Comparison of ENCODE assay signal across 8 cellular contexts in the genomic region with DNA sequence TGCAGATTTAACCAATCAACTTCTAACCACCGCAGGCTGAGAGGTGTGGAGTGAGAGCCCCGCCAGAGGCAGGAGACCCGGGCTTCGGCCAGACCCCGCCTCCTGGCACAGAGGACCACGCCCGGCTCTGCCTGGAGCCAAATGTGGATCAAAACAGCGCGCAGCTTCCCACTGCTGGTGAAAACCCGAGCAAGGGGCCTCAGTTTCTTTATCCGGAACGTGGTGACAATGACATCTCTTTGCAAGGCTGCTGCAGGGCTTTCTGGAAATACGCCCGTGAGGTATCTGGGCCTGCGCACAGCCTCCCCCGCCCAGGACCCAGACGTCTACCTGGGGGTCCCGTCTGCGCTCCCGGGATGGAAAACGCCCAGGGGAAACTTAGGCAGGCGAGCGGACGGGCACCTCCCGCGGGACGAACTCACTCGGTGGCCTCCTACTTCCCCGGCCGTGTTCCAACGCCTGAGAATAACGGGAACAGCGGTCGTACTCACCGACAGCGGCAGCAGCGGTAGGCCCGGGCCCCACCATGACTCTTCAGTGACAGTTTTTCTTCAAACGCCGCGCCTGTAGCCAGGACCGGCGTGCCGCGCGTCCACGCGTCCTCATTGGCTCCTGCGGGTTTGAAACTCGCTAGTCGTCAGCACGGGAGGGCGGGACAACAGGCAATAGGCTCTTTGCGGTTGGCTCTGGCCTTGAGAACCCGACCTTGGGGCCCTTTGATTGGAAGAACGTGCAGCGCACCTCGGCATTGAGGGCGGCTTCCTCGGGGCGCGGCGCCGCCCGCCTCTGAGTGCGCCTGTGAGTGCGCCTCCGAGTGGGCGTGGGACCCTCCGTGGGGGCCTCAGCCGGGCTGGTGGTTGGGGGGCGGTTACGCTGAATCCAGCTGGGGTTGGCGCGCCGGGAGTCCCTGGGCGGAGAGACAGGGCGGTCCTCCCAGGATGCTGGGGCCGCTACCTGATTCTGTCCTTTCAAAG. TPM values are rescaled to one million over a fixed set of nuclear protein-coding genes. Genes with fewer than 3 reads are reported as not detected.
DNase-seq lines count a peak whose midpoint lies in the region; ATAC-seq and TF ChIP-seq lines count a peak whose summit lies in the region.

CKAP2L (minus strand) TSS at position 539 of the 974 bp plus-strand sequence; CDS start at position 528, 11 bp downstream.

- intact Hi-C loops in activated T-helper 1 cell treated with anti-CD3 and anti-CD28 coated beads, Interleukin-12 subunit alpha, Interleukin-12 subunit beta, Interleukin-2, Interleukin-4 antibody, amounts not matched to agents 30 ng/mL and 10 ng/mL and 1 ng/mL, durations not matched to agents 14 hours and 24 hours and 36 hours (cut with micrococcal nuclease) = loop anchor here (1.0 to 10.0 kb wide), 9 partner anchors 15 to 510 kb away; partner anchors contain the start of genes CHCHD5, PSD4, SLC20A1 and TTL
- intact Hi-C loops in naive thymus-derived CD4-positive, alpha-beta T cell (cut with micrococcal nuclease) = loop anchor here (1.0 to 10.0 kb wide), 9 partner anchors 15 to 1642 kb away; partner anchors contain the start of genes BCL2L11 (in 1 of the 2), CHCHD5 (in 1 of the 2), POLR1B (in 1 of the 2) and PSD4 (in 1 of the 2)

- H3K4me3 Mint-ChIP-seq in activated T-helper 1 cell treated with anti-CD3 and anti-CD28 coated beads, Interleukin-12 subunit alpha, Interleukin-12 subunit beta, Interleukin-2, Interleukin-4 antibody, amounts not matched to agents 30 ng/mL and 10 ng/mL and 1 ng/mL, durations not matched to agents 14 hours and 24 hours and 36 hours = peak within 1 kb of the TSS; percentile 95
- H3K4me3 Mint-ChIP-seq in naive thymus-derived CD4-positive, alpha-beta T cell = peak within 1 kb of the TSS; percentile 90 to 97 (median 92)
- H3K4me3 Mint-ChIP-seq in stimulated activated memory B cell treated with anti-CD40 and anti-IgM and Interleukin-4, amounts not matched to agents 10 μg/mL and 1 μg/mL and 100 μg/mL, for 72 hours = peak within 1 kb of the TSS; percentile 96

- H3K9ac ChIP-seq in fibroblast of lung (ENCODE audit: insufficient read depth, low read length) = peak within 1 kb of the TSS; percentile 71

- peak; percentile 99 for ATAC-seq in naive thymus-derived CD4-positive, alpha-beta T cell
- peak; percentile 99 for ATAC-seq in stimulated activated memory B cell treated with anti-CD40 and anti-IgM and Interleukin-4, amounts not matched to agents 10 μg/mL and 1 μg/mL and 100 μg/mL, for 72 hours

- H3K9me3 ChIP-seq in fibroblast of lung (ENCODE audit: control insufficient read depth, insufficient read depth, low read depth, low read length) = no peaks in the 10 kb centered on the region
- no peaks in the 10 kb centered on the region for H3K9me3 ChIP-seq in naive thymus-derived CD4-positive, alpha-beta T cell (ENCODE audit: control insufficient read depth in 2 of 3, low read length in 3 of 3)

- no peaks in the 10 kb centered on the region for H3K36me3 ChIP-seq in fibroblast of lung (ENCODE audit: control insufficient read depth, insufficient read depth, low read length)
- no peaks in the 10 kb centered on the region for H3K36me3 ChIP-seq in naive thymus-derived CD4-positive, alpha-beta T cell (ENCODE audit: control insufficient read depth in 2 of 3, insufficient read depth in 3 of 3, low read length in 3 of 3)

- H3K4me2 ChIP-seq in fibroblast of lung (ENCODE audit: extremely low read depth, insufficient read depth, low read length) = peak within 1 kb of the TSS; percentile 97

- peak within 1 kb of the TSS; percentile 93 for H3K27ac Mint-ChIP-seq in activated T-helper 1 cell treated with anti-CD3 and anti-CD28 coated beads, Interleukin-12 subunit alpha, Interleukin-12 subunit beta, Interleukin-2, Interleukin-4 antibody, amounts not matched to agents 30 ng/mL and 10 ng/mL and 1 ng/mL, durations not matched to agents 14 hours and 24 hours and 36 hours
- peak within 1 kb of the TSS; percentile 29 to 95 (median 71) for H3K27ac Mint-ChIP-seq in naive thymus-derived CD4-positive, alpha-beta T cell
- peak within 1 kb of the TSS; percentile 86 for H3K27ac Mint-ChIP-seq in stimulated activated memory B cell treated with anti-CD40 and anti-IgM and Interleukin-4, amounts not matched to agents 10 μg/mL and 1 μg/mL and 100 μg/mL, for 72 hours

- peaks cover 24% of the 10 kb centered on the region for H3K36me3 Mint-ChIP-seq in activated T-helper 1 cell treated with anti-CD3 and anti-CD28 coated beads, Interleukin-12 subunit alpha, Interleukin-12 subunit beta, Interleukin-2, Interleukin-4 antibody, amounts not matched to agents 30 ng/mL and 10 ng/mL and 1 ng/mL, durations not matched to agents 14 hours and 24 hours and 36 hours (ENCODE audit: low read depth)
- peaks cover 0 to 24% (median 0%) of the 10 kb centered on the region in 5 donors for H3K36me3 Mint-ChIP-seq in naive thymus-derived CD4-positive, alpha-beta T cell
- no peaks in the 10 kb centered on the region for H3K36me3 Mint-ChIP-seq in stimulated activated memory B cell treated with anti-CD40 and anti-IgM and Interleukin-4, amounts not matched to agents 10 μg/mL and 1 μg/mL and 100 μg/mL, for 72 hours

- H3K27me3 Mint-ChIP-seq in activated T-helper 1 cell treated with anti-CD3 and anti-CD28 coated beads, Interleukin-12 subunit alpha, Interleukin-12 subunit beta, Interleukin-2, Interleukin-4 antibody, amounts not matched to agents 30 ng/mL and 10 ng/mL and 1 ng/mL, durations not matched to agents 14 hours and 24 hours and 36 hours (ENCODE audit: insufficient read depth) = no peaks in the 10 kb centered on the region
- no peaks in the 10 kb centered on the region for H3K27me3 Mint-ChIP-seq in naive thymus-derived CD4-positive, alpha-beta T cell
- H3K27me3 Mint-ChIP-seq in stimulated activated memory B cell treated with anti-CD40 and anti-IgM and Interleukin-4, amounts not matched to agents 10 μg/mL and 1 μg/mL and 100 μg/mL, for 72 hours = no peaks in the 10 kb centered on the region

- H3K9me3 Mint-ChIP-seq in activated T-helper 1 cell treated with anti-CD3 and anti-CD28 coated beads, Interleukin-12 subunit alpha, Interleukin-12 subunit beta, Interleukin-2, Interleukin-4 antibody, amounts not matched to agents 30 ng/mL and 10 ng/mL and 1 ng/mL, durations not matched to agents 14 hours and 24 hours and 36 hours = peaks cover 14% of the 10 kb centered on the region
- peaks cover 0 to 10% (median 0%) of the 10 kb centered on the region in 11 donors for H3K9me3 Mint-ChIP-seq in naive thymus-derived CD4-positive, alpha-beta T cell
- no peaks in the 10 kb centered on the region for H3K9me3 Mint-ChIP-seq in stimulated activated memory B cell treated with anti-CD40 and anti-IgM and Interleukin-4, amounts not matched to agents 10 μg/mL and 1 μg/mL and 100 μg/mL, for 72 hours

- peak within 1 kb of the TSS; percentile 73 for H3K4me3 ChIP-seq in LNCaP clone FGC (ENCODE audit: low read depth, low read length)
- peak within 1 kb of the TSS; percentile 78 to 93 (median 85) for H3K4me3 ChIP-seq in fibroblast of lung (replicated peaks in 1 of 4; ENCODE audit: control extremely low read depth in 1 of 4, insufficient read depth in 1 of 4, low read depth in 3 of 4, low read length in 4 of 4)
- peak within 1 kb of the TSS; percentile 82 for H3K4me3 ChIP-seq in naive thymus-derived CD4-positive, alpha-beta T cell (ENCODE audit: low read length)

- H2AFZ ChIP-seq in fibroblast of lung (ENCODE audit: low read length) = peak within 1 kb of the TSS; percentile 75

- H3K4me1 Mint-ChIP-seq in activated T-helper 1 cell treated with anti-CD3 and anti-CD28 coated beads, Interleukin-12 subunit alpha, Interleukin-12 subunit beta, Interleukin-2, Interleukin-4 antibody, amounts not matched to agents 30 ng/mL and 10 ng/mL and 1 ng/mL, durations not matched to agents 14 hours and 24 hours and 36 hours (ENCODE audit: low read depth) = peaks cover 50% of the 10 kb centered on the region
- H3K4me1 Mint-ChIP-seq in naive thymus-derived CD4-positive, alpha-beta T cell = peaks cover 15 to 61% (median 30%) of the 10 kb centered on the region in 7 donors
- peaks cover 28% of the 10 kb centered on the region for H3K4me1 Mint-ChIP-seq in stimulated activated memory B cell treated with anti-CD40 and anti-IgM and Interleukin-4, amounts not matched to agents 10 μg/mL and 1 μg/mL and 100 μg/mL, for 72 hours

- H4K20me1 ChIP-seq in fibroblast of lung (ENCODE audit: control insufficient read depth, extremely low read depth, insufficient read depth, low read length) = no peaks in the 10 kb centered on the region

- CTCF ChIA-PET in naive thymus-derived CD4-positive, alpha-beta T cell (lab: Charles Lee) = no interaction called here

- DNase-seq in Daoy (ENCODE audit: low read depth) (peak; percentile 99), H4 (ENCODE audit: low spot score) (peak; percentile 98), LNCaP clone FGC (ENCODE audit: low read depth) (peak; percentile 89), RPMI8226 (peak; percentile 97), fibroblast of lung (ENCODE audit: low read depth in 2 of 2) (peak; percentile 97 to 99)
- DNase-seq in activated T-helper 1 cell treated with anti-CD3 and anti-CD28 coated beads, Interleukin-12 subunit alpha, Interleukin-12 subunit beta, Interleukin-2, Interleukin-4 antibody, amounts not matched to agents 30 ng/mL and 10 ng/mL and 1 ng/mL, durations not matched to agents 14 hours and 24 hours and 36 hours (ENCODE audit: low spot score) = peak; percentile 95
- peak; percentile 85 to 97 (median 94) for DNase-seq in naive thymus-derived CD4-positive, alpha-beta T cell

- no peaks in the 10 kb centered on the region for H3K27me3 ChIP-seq in fibroblast of lung (ENCODE audit: control insufficient read depth, insufficient read depth, low read length)
- no peaks in the 10 kb centered on the region for H3K27me3 ChIP-seq in naive thymus-derived CD4-positive, alpha-beta T cell (ENCODE audit: control insufficient read depth in 2 of 2, insufficient read depth in 2 of 2, low read length in 2 of 2)

- POLR2A ChIA-PET in naive thymus-derived CD4-positive, alpha-beta T cell (lab: Charles Lee) = interaction anchor here (1.0 kb wide), 1 partner anchor 205 kb away, joined by 3 read pairs; no protein-coding TSS in a partner anchor

- peaks cover 31% of the 10 kb centered on the region for H3K79me2 ChIP-seq in fibroblast of lung (ENCODE audit: control insufficient read depth, insufficient read depth, low read length)

- no peak for TF ChIP-seq CTCF in LNCaP clone FGC (IDR thresholded peaks at IDR 0.05; ENCODE audit: control insufficient read depth, extremely low read depth, insufficient read depth)
- no peak for TF ChIP-seq CTCF in fibroblast of lung (conservative IDR thresholded peaks at IDR 0.05 in 1 of 2, IDR thresholded peaks at IDR 0.05 in 1 of 2; ENCODE audit: low read depth in 1 of 2, low read length in 2 of 2)

- peaks cover 3% of the 10 kb centered on the region for H3K4me1 ChIP-seq in fibroblast of lung (ENCODE audit: control insufficient read depth, extremely low read depth, insufficient read depth, low read length)
- H3K4me1 ChIP-seq in naive thymus-derived CD4-positive, alpha-beta T cell (ENCODE audit: control insufficient read depth in 2 of 2, insufficient read depth in 2 of 2, low read length in 2 of 2) = peaks cover 12 to 16% of the 10 kb centered on the region in 2 donors

- peak within 1 kb of the TSS; percentile 89 for H3K27ac ChIP-seq in fibroblast of lung (ENCODE audit: insufficient read depth, low read length)
- peak within 1 kb of the TSS; percentile 65 for H3K27ac ChIP-seq in naive thymus-derived CD4-positive, alpha-beta T cell (ENCODE audit: low read depth, low read length)

RNA-seq across cellular contexts. Expression of gene CKAP2L, which starts in this region (rescaled TPM):
- total RNA-seq in Daoy (2014; rRNA removed; shearing (Covaris generic)) = 25.5 and 31.7 TPM in 2 replicates
- total RNA-seq in H4 (2014; rRNA removed; shearing (Covaris generic)) = 15.7 and 15.8 TPM in 2 replicates
- 20.9 and 21.2 TPM in 2 replicates for total RNA-seq in activated T-helper 1 cell treated with anti-CD3 and anti-CD28 coated beads, Interleukin-12 subunit alpha, Interleukin-12 subunit beta, Interleukin-2, Interleukin-4 antibody, amounts not matched to agents 30 ng/mL and 10 ng/mL and 1 ng/mL, durations not matched to agents 14 hours and 24 hours and 36 hours
- 0.26 and 3.0 TPM in 2 replicates for total RNA-seq in fibroblast of lung
- 4.4 and 14.5 TPM in 2 replicates for polyA plus RNA-seq in fibroblast of lung
- 2.9 and 11.9 TPM in 2 replicates for polyA plus RNA-seq in fibroblast of lung (2012)
- 2.7 TPM in 1 of 2 replicates, not detected in the other for polyA minus RNA-seq in fibroblast of lung (ENCODE audit: low replicate concordance)
- 10 to 100 TPM in 1 of 5 experiments, 1 to 10 TPM in 1, under 1 TPM in 1, not detected in 2; 0.69 to 36.2 (median 2.4) TPM for total RNA-seq in naive thymus-derived CD4-positive, alpha-beta T cell
- polyA plus RNA-seq in naive thymus-derived CD4-positive, alpha-beta T cell = not detected

Comparison
In these comparisons a context has a peak if more than half of its experiments do, and no peak if none do; other contexts are left out.
1. Peak in every context shown above with its lines: DNase-seq, ATAC-seq, H3K4me3 ChIP-seq and H3K27ac ChIP-seq.